In the genomic region with DNA sequence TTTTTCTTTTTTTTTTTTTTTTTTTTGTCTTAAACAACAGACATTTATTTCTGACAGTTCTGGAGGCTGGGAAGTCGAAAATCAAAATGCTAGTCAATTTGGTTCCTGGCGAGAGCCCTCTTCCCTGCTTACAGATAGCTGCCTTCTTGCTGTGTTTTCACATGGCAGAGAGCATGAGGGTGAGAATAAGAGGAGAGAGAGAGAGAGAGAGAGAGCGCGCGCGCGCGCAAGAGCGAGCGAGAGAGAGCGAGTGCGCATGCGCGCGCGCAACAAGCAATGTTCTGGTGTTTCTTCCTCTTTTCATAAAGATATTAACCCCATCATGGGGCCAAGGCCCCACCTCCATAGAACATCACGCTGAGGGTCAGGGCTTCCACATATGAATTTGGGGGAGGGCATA, we compare ENCODE assay signal across 18 cellular contexts. TPM values are rescaled to one million over a fixed set of nuclear protein-coding genes. Genes with fewer than 3 reads are reported as not detected.
DNase-seq lines count a peak whose midpoint lies in the region; ATAC-seq, FAIRE-seq and TF ChIP-seq lines count a peak whose summit lies in the region.
"Had no signal": no experiment of that assay in that cellular context is flagged by ENCODE, and none has a peak within 500 bp of the region (broad histone marks: within the 10 kb centered on the region; RNA-seq: fewer than 3 reads in every experiment).

No MANE protein-coding gene starts in this region.

- no peaks in the 10 kb centered on the region for H3K9me1 ChIP-seq in K562 (ENCODE audit: control insufficient read depth, insufficient read depth, low read length)

- no peak overlapping the region for H3K4me2 ChIP-seq in K562 (ENCODE audit: insufficient read depth, low read length)
- H3K4me2 ChIP-seq: A549, BLaER1 had no signal

- no peaks in the 10 kb centered on the region for H3K27me3 Mint-ChIP-seq in Calu3 (ENCODE audit: unreplicated experiment)
- H3K27me3 Mint-ChIP-seq in neural crest cell (ENCODE audit: low read depth), result no peaks in the 10 kb centered on the region
- H3K27me3 Mint-ChIP-seq in activated CD8-positive, alpha-beta T cell treated with anti-CD3 and anti-CD28 coated beads, Interleukin-2, amount 10 ng/mL, durations not matched to agents 7 days and 5 days (ENCODE audit: low read depth), result peaks cover 4% of the 10 kb centered on the region

- TF ChIP-seq RAD21 in K562 (CRISPR knock-in tag; conservative IDR thresholded peaks at IDR 0.05 in 1 of 2, IDR thresholded peaks at IDR 0.05 in 1 of 2), result no peak

- no TSS peak for BruUV-seq in Calu3 (replicated peaks; lab: Mats Ljungman, UMichigan)
- BruUV-seq in K562 (replicated peaks; lab: Mats Ljungman, UMichigan), result no TSS peak

- no peaks in the 10 kb centered on the region for H4K20me1 ChIP-seq in K562 (replicated peaks; ENCODE audit: control insufficient read depth, insufficient read depth, low read length)

- H3K27ac ChIP-seq in K562 (ENCODE audit: extremely low read depth, low read depth, low read length) (no peak overlapping the region), ovary (no peak overlapping the region)
- H3K27ac ChIP-seq: 22Rv1, BLaER1, HL-60 had no signal

- TF ChIP-seq POLR2A in K562 (conservative IDR thresholded peaks at IDR 0.05) (no peak), ovary (IDR thresholded peaks at IDR 0.05) (no peak)

- no peak for TF ChIP-seq CTCF in Calu3 (IDR thresholded peaks at IDR 0.05; ENCODE audit: unreplicated experiment)
- TF ChIP-seq CTCF in K562 (IDR thresholded peaks at IDR 0.05 in 2 of 3, conservative IDR thresholded peaks at IDR 0.05 in 1 of 3; ENCODE audit: insufficient read depth in 2 of 3, low read depth in 1 of 3, low read length in 3 of 3), result no peak
- TF ChIP-seq CTCF in neural crest cell (conservative IDR thresholded peaks at IDR 0.05), result no peak
- TF ChIP-seq CTCF in ovary (IDR thresholded peaks at IDR 0.05), result no peak

- no peaks in the 10 kb centered on the region for H3K79me2 ChIP-seq in K562 (ENCODE audit: control insufficient read depth, insufficient read depth, low read length)

- H3K4me3 ChIP-seq in K562 (no peak overlapping the region), ovary (no peak overlapping the region)
- H3K4me3 ChIP-seq: A549, BLaER1, GM12878 had no signal

- no peak overlapping the region for H3K9ac ChIP-seq in K562 (ENCODE audit: insufficient read depth in 1 of 2, low read depth in 2 of 2, low read length in 2 of 2)
- H3K9ac ChIP-seq: BLaER1 had no signal

- H3K4me1 ChIP-seq in K562 (replicated peaks in 1 of 2; ENCODE audit: control insufficient read depth in 2 of 2, insufficient read depth in 2 of 2, low read length in 2 of 2), result peaks cover 9 to 14% of the 10 kb centered on the region in 2 experiments; a peak in 4 of 5 replicates
- H3K4me1 ChIP-seq in ovary (ENCODE audit: insufficient read depth), result peaks cover 5% of the 10 kb centered on the region

- H3K4me3 Mint-ChIP-seq in Calu3 (ENCODE audit: low read depth, unreplicated experiment) (no peak overlapping the region), neural crest cell (no peak overlapping the region)
- H3K4me3 Mint-ChIP-seq in activated CD8-positive, alpha-beta T cell treated with anti-CD3 and anti-CD28 coated beads, Interleukin-2, amount 10 ng/mL, durations not matched to agents 7 days and 5 days, result no peak overlapping the region
- H3K4me3 Mint-ChIP-seq: CD14-positive monocyte; CD4-positive, alpha-beta memory T cell had no signal

- H3K4me1 Mint-ChIP-seq in Calu3 (ENCODE audit: low read depth, unreplicated experiment) (peaks cover 83% of the 10 kb centered on the region), neural crest cell (no peaks in the 10 kb centered on the region)
- H3K4me1 Mint-ChIP-seq in activated CD8-positive, alpha-beta T cell treated with anti-CD3 and anti-CD28 coated beads, Interleukin-2, amount 10 ng/mL, durations not matched to agents 7 days and 5 days (ENCODE audit: low read depth), result peaks cover 1% of the 10 kb centered on the region

- 81% methylated on average over 14 of the region's 17 CpGs for WGBS in K562 (ENCODE audit: insufficient coverage, low coverage, missing lambda C conversion rate)
- WGBS in ovary, 3 donors, result 96 to 97% (median 96%) methylated on average over 4 to 17 of the region's 17 CpGs

- in situ Hi-C loops in KBM-7 (cut with MboI; ENCODE audit: low pct_unique_long_range_greater_than_20kb, low sequenced_read_pairs) (no loop called here), K562 (cut with MboI) (no loop called here)

- TF ChIP-seq EP300 in K562 (IDR thresholded peaks at IDR 0.05; ENCODE audit: low read length), result no peak
- no peak for TF ChIP-seq EP300 in ovary (IDR thresholded peaks at IDR 0.05)

- CTCF ChIA-PET in Calu3 (lab: Charles Lee), result interaction anchor here (0.7 kb wide), 1 partner anchor 18 kb away, joined by 6 read pairs; no protein-coding TSS in a partner anchor
- CTCF ChIA-PET in K562 (lab: Yijun Ruan, JAX; ENCODE audit: low intra/inter-chr PET ratio), result no interaction called here
- CTCF ChIA-PET in activated CD8-positive, alpha-beta T cell treated with anti-CD3 and anti-CD28 coated beads, Interleukin-2, amount 10 ng/mL, durations not matched to agents 7 days and 5 days (lab: Charles Lee), result no interaction called here

- H3K27ac Mint-ChIP-seq in Calu3 (ENCODE audit: unreplicated experiment) (peak overlapping the region; percentile 43), neural crest cell (ENCODE audit: unreplicated experiment) (peak overlapping the region; percentile 39)
- no peak overlapping the region for H3K27ac Mint-ChIP-seq in activated CD8-positive, alpha-beta T cell treated with anti-CD3 and anti-CD28 coated beads, Interleukin-2, amount 10 ng/mL, durations not matched to agents 7 days and 5 days
- H3K27ac Mint-ChIP-seq: CD4-positive, alpha-beta memory T cell had no signal

- POLR2A ChIA-PET in K562 (lab: Yijun Ruan, JAX), result no interaction called here
- POLR2A ChIA-PET in activated CD8-positive, alpha-beta T cell treated with anti-CD3 and anti-CD28 coated beads, Interleukin-2, amount 10 ng/mL, durations not matched to agents 7 days and 5 days (lab: Charles Lee), result no interaction called here

- intact Hi-C loops in Calu3 (cut with micrococcal nuclease; ENCODE audit: unreplicated experiment), result no loop called here
- intact Hi-C loops in K562 (cut with micrococcal nuclease), result no loop called here
- intact Hi-C loops in ovary (cut with DNase I), result loop anchor here in 1 of 4 donors (5.0 kb wide), 1 partner anchor 554 kb away; no protein-coding TSS in a partner anchor

- no peaks in the 10 kb centered on the region for H3K9me3 ChIP-seq in K562 (replicated peaks; ENCODE audit: control insufficient read depth, insufficient read depth, low read depth, low read length)
- no peaks in the 10 kb centered on the region for H3K9me3 ChIP-seq in ovary
- H3K9me3 ChIP-seq: A549 had no signal

- H3K36me3 Mint-ChIP-seq in Calu3 (ENCODE audit: insufficient read depth, unreplicated experiment), result peaks cover 92% of the 10 kb centered on the region
- H3K36me3 Mint-ChIP-seq in neural crest cell (ENCODE audit: low read depth), result peaks cover 14% of the 10 kb centered on the region
- no peaks in the 10 kb centered on the region for H3K36me3 Mint-ChIP-seq in activated CD8-positive, alpha-beta T cell treated with anti-CD3 and anti-CD28 coated beads, Interleukin-2, amount 10 ng/mL, durations not matched to agents 7 days and 5 days (ENCODE audit: low read depth)
- H3K36me3 Mint-ChIP-seq: CD14-positive monocyte; CD4-positive, alpha-beta memory T cell had no signal

- 0 out of 5 replicates have a peak, but pooled peaks cover 0 to 4% of the 10 kb centered on the region in 2 experiments for H3K27me3 ChIP-seq in K562 (ENCODE audit: control insufficient read depth in 2 of 2, insufficient read depth in 2 of 2, low read length in 2 of 2)
- H3K27me3 ChIP-seq in ovary, result no peaks in the 10 kb centered on the region
- H3K27me3 ChIP-seq: BLaER1 had no signal

- H3K9me3 Mint-ChIP-seq in Calu3 (ENCODE audit: low read depth, unreplicated experiment) (no peaks in the 10 kb centered on the region), neural crest cell (no peaks in the 10 kb centered on the region)
- no peaks in the 10 kb centered on the region for H3K9me3 Mint-ChIP-seq in activated CD8-positive, alpha-beta T cell treated with anti-CD3 and anti-CD28 coated beads, Interleukin-2, amount 10 ng/mL, durations not matched to agents 7 days and 5 days (ENCODE audit: insufficient read depth)
- H3K9me3 Mint-ChIP-seq: CD4-positive, alpha-beta memory T cell had no signal

- no peak for ATAC-seq in K562
- ATAC-seq in activated CD8-positive, alpha-beta T cell treated with anti-CD3 and anti-CD28 coated beads, Interleukin-2, amount 10 ng/mL, durations not matched to agents 7 days and 5 days, result no peak
- ATAC-seq: A549, GM12878 had no signal

- H3K36me3 ChIP-seq in K562 (ENCODE audit: control insufficient read depth, insufficient read depth, low read length) (no peaks in the 10 kb centered on the region), ovary (no peaks in the 10 kb centered on the region)

- FAIRE-seq in K562 (lab: Jason Lieb, UNC), result no peak
- FAIRE-seq: A549, GM12878 had no signal

- DNase-seq in Calu3 (no peak), KBM-7 (peak; percentile 69), K562 (ENCODE audit: extremely low read depth in 1 of 4, low spot score in 3 of 4) (no peak), neural crest cell (ENCODE audit: low read depth, low spot score) (no peak), mesenteric fat pad (ENCODE audit: low spot score) (no peak), ovary (no peak)
- DNase-seq in activated CD8-positive, alpha-beta T cell treated with anti-CD3 and anti-CD28 coated beads, Interleukin-2, amount 10 ng/mL, durations not matched to agents 7 days and 5 days, result no peak
- DNase-seq: AML-193; CD4-positive, alpha-beta memory T cell; DMS79 treated with DMSO at 0.1 percent for 48 hours; GOT3; H7 had no signal

- H2AFZ ChIP-seq in K562 (ENCODE audit: low read depth, low read length), result no peak overlapping the region

RNA-seq across cellular contexts. Expression of a gene that starts 20.9 kb away (rescaled TPM):
- 297 and 314 TPM in 2 replicates for total RNA-seq in Calu3 (2022)
- total RNA-seq in K562 (2011; cell fraction: chromatin; rRNA removed; ENCODE audit: low replicate concordance), result 26.9 and 56.2 TPM in 2 replicates
- 10.2 and 11.4 TPM in 2 replicates for total RNA-seq in K562 (2011; cell fraction: nucleolus; rRNA removed)
- total RNA-seq in K562 (2011; cell fraction: nucleoplasm; rRNA removed), result 21.6 and 32.3 TPM in 2 replicates
- total RNA-seq in K562 (2014; rRNA removed), result 3.7 and 4.6 TPM in 2 replicates
- 6.8 and 7.4 TPM in 2 replicates for total RNA-seq in K562 (2014; rRNA removed; fragmentation: Illumina TruSeq; extraction: Trizol)
- total RNA-seq in K562 (2015; rRNA removed; fragmentation: Illumina TruSeq; extraction: Trizol), result 3.7 and 4.9 TPM in 2 replicates
- 5.4 and 5.9 TPM in 2 replicates for total RNA-seq in K562 (2021)
- polyA plus RNA-seq in K562 (2011; rRNA removed), result 6.5 and 16.6 TPM in 2 replicates
- polyA plus RNA-seq in K562 (2011; cell fraction: cytosol; rRNA removed), result 3.4 and 9.5 TPM in 2 replicates
- polyA plus RNA-seq in K562 (2011; cell fraction: nucleus; rRNA removed), result 20.4 and 52.0 TPM in 2 replicates
- 4.6 and 4.8 TPM in 2 replicates for polyA plus RNA-seq in K562 (2012)
- polyA plus RNA-seq in K562 (2014; fragmentation: Illumina TruSeq; extraction: Trizol), result 4.5 and 5.0 TPM in 2 replicates
- polyA plus RNA-seq in K562 (2014; fragmentation: Nextera tagmentation; extraction: Ambion mirVana), result under 1 TPM; 0.21 to 0.38 TPM
- 3.0 and 5.5 TPM in 2 replicates for polyA plus RNA-seq in K562 (2014; rRNA removed)
- polyA minus RNA-seq in K562 (2011; rRNA and poly(A)+ RNA removed), result 21.5 and 39.2 TPM in 2 replicates
- 3.7 and 16.8 TPM in 2 replicates for polyA minus RNA-seq in K562 (2011; cell fraction: cytosol; rRNA and poly(A)+ RNA removed)
- polyA minus RNA-seq in K562 (2011; cell fraction: nucleus; rRNA and poly(A)+ RNA removed), result 14.9 and 54.1 TPM in 2 replicates
- total RNA-seq in neural crest cell, result 17.8 and 18.4 TPM in 2 replicates
- 1 to 10 TPM; 1.6 to 1.7 TPM for total RNA-seq in activated CD8-positive, alpha-beta T cell treated with anti-CD3 and anti-CD28 coated beads, Interleukin-2, amount 10 ng/mL, durations not matched to agents 7 days and 5 days
- total RNA-seq in mesenteric fat pad, result 2.3 TPM
- 1 to 10 TPM; 4.5 to 9.6 (median 7.3) TPM for total RNA-seq in ovary
- 1 to 10 TPM; 2.2 to 6.5 TPM for polyA plus RNA-seq in ovary
- polyA plus RNA-seq: CD14-positive monocyte; CD4-positive, alpha-beta memory T cell had no signal
